12 cellular contexts compared by ENCODE assay signal in genomic region chr2:45653584-45653983, GRCh38. TPM values are rescaled to one million over a fixed set of nuclear protein-coding genes. Genes with fewer than 3 reads are reported as not detected.
A peak's percentile ranks its signal among the peaks of the same experiment; 100 is the strongest.
DNase-seq lines count a peak whose midpoint lies in the region; ATAC-seq, FAIRE-seq and TF ChIP-seq lines count a peak whose summit lies in the region.
"Had no signal": no experiment of that assay in that cellular context is flagged by ENCODE, and none has a peak within 500 bp of the region (broad histone marks: within the 10 kb centered on the region; RNA-seq: fewer than 3 reads in every experiment).

No MANE protein-coding gene starts in this region.

- H3K36me3 ChIP-seq in GM23248 (ENCODE audit: low read depth): no peaks in the 10 kb centered on the region
- peaks cover 35% of the 10 kb centered on the region for H3K36me3 ChIP-seq in mesodermal cell (ENCODE audit: control insufficient read depth, insufficient read depth, low read length)
- H3K36me3 ChIP-seq in HepG2 (replicated peaks in 1 of 2; ENCODE audit: control insufficient read depth in 1 of 2, insufficient read depth in 2 of 2, low read length in 2 of 2): no peaks in the 10 kb centered on the region
- H3K36me3 ChIP-seq: transverse colon had no signal

- POLR2A ChIA-PET in HepG2 (lab: Yijun Ruan, JAX): no interaction called here

- H3K27me3 Mint-ChIP-seq in osteocyte (ENCODE audit: unreplicated experiment): no peaks in the 10 kb centered on the region

- TF ChIP-seq EP300 in HepG2 (IDR thresholded peaks at IDR 0.05; ENCODE audit: low read depth in 2 of 2, low read length in 2 of 2): no peak
- TF ChIP-seq EP300 in HepG2 (CRISPR knock-in tag; IDR thresholded peaks at IDR 0.05; ENCODE audit: borderline replicate concordance): no peak

- no peak overlapping the region for H3K27ac Mint-ChIP-seq in osteocyte (ENCODE audit: unreplicated experiment)

- H3K4me3 Mint-ChIP-seq in osteocyte (ENCODE audit: unreplicated experiment): no peak overlapping the region

- peak; percentile 38 for DNase-seq in AG20443 (ENCODE audit: low spot score)
- peak; percentile 51 for DNase-seq in GM23248
- peak; percentile 61 for DNase-seq in astrocyte of the spinal cord (ENCODE audit: low read depth, low spot score)
- no peak for DNase-seq in osteocyte (ENCODE audit: extremely low spot score, unreplicated experiment)
- DNase-seq in HepG2 (ENCODE audit: low spot score): no peak
- DNase-seq: activated CD4-positive, alpha-beta T cell treated with anti-CD3 and anti-CD28 coated beads for 1 hour; cortex of kidney; NCI-H526; transverse colon had no signal

- TF ChIP-seq CTCF in astrocyte of the spinal cord (IDR thresholded peaks at IDR 0.05; ENCODE audit: low read depth, low read length) (no peak), osteocyte (IDR thresholded peaks at IDR 0.05) (no peak), HepG2 (CRISPR knock-in tag; IDR thresholded peaks at IDR 0.05) (no peak)

- CTCF ChIA-PET in HepG2 (lab: Yijun Ruan, JAX; ENCODE audit: low intra/inter-chr PET ratio, low total read pairs): no interaction called here

- H3F3A ChIP-seq in GM23248 (ENCODE audit: insufficient read depth): peaks cover 15% of the 10 kb centered on the region; the same call in 1 of the 2 replicates

- H3K9me3 Mint-ChIP-seq in osteocyte (ENCODE audit: unreplicated experiment): no peaks in the 10 kb centered on the region

- intact Hi-C loops in HepG2 (cut with micrococcal nuclease; ENCODE audit: unreplicated experiment): no loop called here

- H3K4me2 ChIP-seq in GM23248 (ENCODE audit: unreplicated experiment) (peak overlapping the region; percentile 73), HepG2 (ENCODE audit: low read depth, low read length) (no peak overlapping the region)

- H3K4me3 ChIP-seq in GM23248 (peak overlapping the region; percentile 95), astrocyte of the spinal cord (ENCODE audit: low read depth, low read length) (no peak overlapping the region), mesodermal cell (ENCODE audit: extremely low read depth, insufficient read depth, low read length, poor library complexity, severe bottlenecking) (peak overlapping the region; percentile 91), HepG2 (replicated peaks in 1 of 3; ENCODE audit: insufficient read depth in 1 of 3, low read depth in 2 of 3, low read length in 3 of 3) (no peak overlapping the region)

- no peaks in the 10 kb centered on the region for H3K9me2 ChIP-seq in GM23248 (ENCODE audit: insufficient read depth)

- ATAC-seq in HepG2 (no peak), HG03159 (IDR thresholded peaks at IDR 0.05; ENCODE audit: unreplicated experiment) (no peak), HG03521 (IDR thresholded peaks at IDR 0.05; ENCODE audit: unreplicated experiment) (no peak)

- in situ Hi-C loops in GM23248 (cut with MboI) (no loop called here), astrocyte of the spinal cord (cut with HindIII; ENCODE audit: low sequenced_read_pairs) (no loop called here), HepG2 (cut with HindIII; ENCODE audit: extremely low pct_ligation_motif_present, low pct_unique_long_range_greater_than_20kb) (no loop called here)

- no peaks in the 10 kb centered on the region for H4K20me1 ChIP-seq in GM23248 (ENCODE audit: insufficient read depth)
- H4K20me1 ChIP-seq in HepG2 (ENCODE audit: insufficient read depth, low read length): no peaks in the 10 kb centered on the region

- TF ChIP-seq POLR2A in HepG2 (IDR thresholded peaks at IDR 0.05; ENCODE audit: insufficient read depth in 1 of 2, low read depth in 2 of 2, low read length in 2 of 2): no peak

- H3K4me1 ChIP-seq in GM23248 (ENCODE audit: insufficient read depth) (peaks cover 13% of the 10 kb centered on the region), mesodermal cell (ENCODE audit: control insufficient read depth, insufficient read depth, low read length, poor library complexity, severe bottlenecking) (peaks cover 7% of the 10 kb centered on the region), HepG2 (ENCODE audit: insufficient read depth, low read length) (peaks cover 37% of the 10 kb centered on the region)

- no TSS peak for BruUV-seq in HepG2 (replicated peaks; lab: Mats Ljungman, UMichigan)

- no peak for FAIRE-seq in HepG2 (lab: Jason Lieb, UNC)

- no peaks in the 10 kb centered on the region for H3K27me3 ChIP-seq in GM23248 (replicated peaks; ENCODE audit: insufficient read depth)
- H3K27me3 ChIP-seq in HepG2 (ENCODE audit: control insufficient read depth in 1 of 2, insufficient read depth in 2 of 2, low read length in 2 of 2): peaks cover 0 to 15% of the 10 kb centered on the region in 2 experiments; a peak in 2 of 5 replicates
- H3K27me3 ChIP-seq: transverse colon had no signal

- H3K9ac ChIP-seq in GM23248: peak overlapping the region; percentile 91
- H3K9ac ChIP-seq in HepG2 (ENCODE audit: insufficient read depth, low read depth, low read length): no peak overlapping the region

- H2AFZ ChIP-seq in GM23248 (no peak overlapping the region), HepG2 (ENCODE audit: low read length) (no peak overlapping the region)

- H3K4me1 Mint-ChIP-seq in osteocyte (ENCODE audit: unreplicated experiment): peaks cover 31% of the 10 kb centered on the region

- H3K9me3 ChIP-seq in GM23248 (ENCODE audit: low read depth) (no peaks in the 10 kb centered on the region), mesodermal cell (ENCODE audit: control insufficient read depth, low read length) (no peaks in the 10 kb centered on the region), HepG2 (ENCODE audit: low read length) (no peaks in the 10 kb centered on the region)
- H3K9me3 ChIP-seq: transverse colon had no signal

- no peaks in the 10 kb centered on the region for H3K36me3 Mint-ChIP-seq in osteocyte (ENCODE audit: unreplicated experiment)

- TF ChIP-seq RAD21 in HepG2 (CRISPR knock-in tag; IDR thresholded peaks at IDR 0.05): no peak

- H3K79me2 ChIP-seq in GM23248 (ENCODE audit: insufficient read depth) (peaks cover 72% of the 10 kb centered on the region), HepG2 (ENCODE audit: insufficient read depth, low read length) (no peaks in the 10 kb centered on the region)

- 42 to 45% methylated on average over 3 of the region's 3 CpGs for WGBS in GM23248 (ENCODE audit: low coverage in 1 of 2, low lambda C conversion rate in 2 of 2, missing lambda C conversion rate in 2 of 2), 2 experiments
- WGBS in mesodermal cell (ENCODE audit: insufficient coverage in 2 of 2), 2 experiments: 80 to 94% methylated on average over 1 to 2 of the region's 3 CpGs
- 68% methylated on average over 3 of the region's 3 CpGs for WGBS in HepG2 (ENCODE audit: low lambda C conversion rate)

- H3K27ac ChIP-seq in GM23248: peak overlapping the region; percentile 83; the same call in 1 of the 2 replicates
- no peak overlapping the region for H3K27ac ChIP-seq in mesodermal cell (ENCODE audit: low read depth, low read length, severe bottlenecking)
- H3K27ac ChIP-seq in HepG2 (ENCODE audit: extremely low read length, insufficient read depth, low read length): no peak overlapping the region

RNA-seq across cellular contexts. Expression of gene PRKCE, which starts 2.1 kb away (rescaled TPM):
- total RNA-seq in GM23248 (2014; rRNA removed; shearing (Covaris generic)): 5.9 and 15.7 TPM in 2 replicates
- polyA plus RNA-seq in GM23248 (2016; fragmentation: Nextera tagmentation; extraction: Ambion mirVana) (7.0 TPM in 2 replicates), HepG2 (2011; rRNA removed) (1.0 and 1.6 TPM in 2 replicates)
- 19.1 TPM for polyA plus RNA-seq in mesodermal cell (2013, experiment 1 of 2)
- polyA plus RNA-seq in mesodermal cell (2013, experiment 2 of 2): 19.3 TPM
- total RNA-seq in osteocyte (10.4 and 13.8 TPM in 2 replicates), HepG2 (2016; rRNA removed; fragmentation: Illumina TruSeq; extraction: Trizol) (3.9 and 4.0 TPM in 2 replicates)
- 5.8 and 6.3 TPM in 2 replicates for total RNA-seq in HepG2 (2016; cell fraction: cytosol; rRNA removed; fragmentation: Illumina TruSeq; extraction: Trizol; ENCODE audit: low read depth)
- total RNA-seq in HepG2 (2016; cell fraction: insoluble cytoplasmic fraction; rRNA removed; fragmentation: Illumina TruSeq; extraction: Trizol): 2.5 and 3.7 TPM in 2 replicates
- total RNA-seq in HepG2 (2016; cell fraction: membrane; rRNA removed; fragmentation: Illumina TruSeq; extraction: Trizol): 2.8 and 4.3 TPM in 2 replicates
- total RNA-seq in HepG2 (2016; cell fraction: nucleus; rRNA removed; fragmentation: Illumina TruSeq; extraction: Trizol): 9.8 and 10.1 TPM in 2 replicates
- 0.99 and 1.2 TPM in 2 replicates for polyA plus RNA-seq in HepG2 (2011; cell fraction: cytosol; rRNA removed)
- 2.2 and 2.6 TPM in 2 replicates for polyA plus RNA-seq in HepG2 (2011; cell fraction: nucleus; rRNA removed)
- polyA plus RNA-seq in HepG2 (2012): 0.34 and 0.72 TPM in 2 replicates
- 1.2 and 1.6 TPM in 2 replicates for polyA plus RNA-seq in HepG2 (2016; cell fraction: cytosol; fragmentation: Illumina TruSeq; extraction: Trizol; ENCODE audit: low read depth)
- polyA plus RNA-seq in HepG2 (2016; cell fraction: insoluble cytoplasmic fraction; fragmentation: Illumina TruSeq; extraction: Trizol; ENCODE audit: low read depth): 2.3 and 2.6 TPM in 2 replicates
- 1.1 and 1.8 TPM in 2 replicates for polyA plus RNA-seq in HepG2 (2016; cell fraction: membrane; fragmentation: Illumina TruSeq; extraction: Trizol; ENCODE audit: low read depth)
- 3.1 and 4.0 TPM in 2 replicates for polyA plus RNA-seq in HepG2 (2016; cell fraction: nucleus; fragmentation: Illumina TruSeq; extraction: Trizol; ENCODE audit: insufficient read depth, low read depth)
- polyA minus RNA-seq in HepG2 (2011; rRNA and poly(A)+ RNA removed; ENCODE audit: low replicate concordance): 5.2 and 64.1 TPM in 2 replicates
- 3.1 and 3.9 TPM in 2 replicates for polyA minus RNA-seq in HepG2 (2011; cell fraction: cytosol; rRNA and poly(A)+ RNA removed)
- polyA minus RNA-seq in HepG2 (2011; cell fraction: nucleus; rRNA and poly(A)+ RNA removed): 16.6 and 18.0 TPM in 2 replicates

RNA-seq across cellular contexts. Expression of gene SRBD1, which starts 42.5 kb away (rescaled TPM):
- total RNA-seq in GM23248 (2014; rRNA removed; shearing (Covaris generic)): 13.0 and 19.2 TPM in 2 replicates
- polyA plus RNA-seq in GM23248 (2016; fragmentation: Nextera tagmentation; extraction: Ambion mirVana) (8.1 and 9.9 TPM in 2 replicates), HepG2 (2011; rRNA removed) (2.4 and 3.2 TPM in 2 replicates)
- 14.6 TPM for polyA plus RNA-seq in mesodermal cell (2013, experiment 1 of 2)
- 16.8 TPM for polyA plus RNA-seq in mesodermal cell (2013, experiment 2 of 2)
- total RNA-seq in osteocyte (13.8 and 15.2 TPM in 2 replicates), HepG2 (2016; rRNA removed; fragmentation: Illumina TruSeq; extraction: Trizol) (23.9 and 32.8 TPM in 2 replicates)
- 158 and 179 TPM in 2 replicates for total RNA-seq in HepG2 (2016; cell fraction: cytosol; rRNA removed; fragmentation: Illumina TruSeq; extraction: Trizol; ENCODE audit: low read depth)
- total RNA-seq in HepG2 (2016; cell fraction: insoluble cytoplasmic fraction; rRNA removed; fragmentation: Illumina TruSeq; extraction: Trizol): 23.3 and 31.4 TPM in 2 replicates
- 33.1 and 41.7 TPM in 2 replicates for total RNA-seq in HepG2 (2016; cell fraction: membrane; rRNA removed; fragmentation: Illumina TruSeq; extraction: Trizol)
- 28.9 and 30.3 TPM in 2 replicates for total RNA-seq in HepG2 (2016; cell fraction: nucleus; rRNA removed; fragmentation: Illumina TruSeq; extraction: Trizol)
- 1.2 and 2.1 TPM in 2 replicates for polyA plus RNA-seq in HepG2 (2011; cell fraction: cytosol; rRNA removed)
- polyA plus RNA-seq in HepG2 (2011; cell fraction: nucleus; rRNA removed): 2.0 and 2.2 TPM in 2 replicates
- polyA plus RNA-seq in HepG2 (2012): 4.9 and 9.3 TPM in 2 replicates
- polyA plus RNA-seq in HepG2 (2016; cell fraction: cytosol; fragmentation: Illumina TruSeq; extraction: Trizol; ENCODE audit: low read depth): 0.74 and 0.81 TPM in 2 replicates
- 21.2 and 22.7 TPM in 2 replicates for polyA plus RNA-seq in HepG2 (2016; cell fraction: insoluble cytoplasmic fraction; fragmentation: Illumina TruSeq; extraction: Trizol; ENCODE audit: low read depth)
- 2.0 and 2.8 TPM in 2 replicates for polyA plus RNA-seq in HepG2 (2016; cell fraction: membrane; fragmentation: Illumina TruSeq; extraction: Trizol; ENCODE audit: low read depth)
- 10.9 and 12.6 TPM in 2 replicates for polyA plus RNA-seq in HepG2 (2016; cell fraction: nucleus; fragmentation: Illumina TruSeq; extraction: Trizol; ENCODE audit: insufficient read depth, low read depth)
- polyA minus RNA-seq in HepG2 (2011; rRNA and poly(A)+ RNA removed; ENCODE audit: low replicate concordance): 12.6 and 17.5 TPM in 2 replicates
- 15.2 and 15.9 TPM in 2 replicates for polyA minus RNA-seq in HepG2 (2011; cell fraction: cytosol; rRNA and poly(A)+ RNA removed)
- polyA minus RNA-seq in HepG2 (2011; cell fraction: nucleus; rRNA and poly(A)+ RNA removed): 34.7 and 40.3 TPM in 2 replicates

Comparison
In these comparisons a context has a peak if more than half of its experiments do, and no peak if none do; other contexts are left out.
1. DNase-seq: peak in AG20443 (single experiment), GM23248 (single experiment) and astrocyte of the spinal cord (single experiment); none in osteocyte (single experiment) and HepG2 (single experiment).
2. H3K4me3 ChIP-seq: peak in GM23248 (single experiment) and mesodermal cell (single experiment); none in astrocyte of the spinal cord (single experiment) and HepG2 (0 of 3).